ENCODE assay signal across 9 cellular contexts in the genomic region with DNA sequence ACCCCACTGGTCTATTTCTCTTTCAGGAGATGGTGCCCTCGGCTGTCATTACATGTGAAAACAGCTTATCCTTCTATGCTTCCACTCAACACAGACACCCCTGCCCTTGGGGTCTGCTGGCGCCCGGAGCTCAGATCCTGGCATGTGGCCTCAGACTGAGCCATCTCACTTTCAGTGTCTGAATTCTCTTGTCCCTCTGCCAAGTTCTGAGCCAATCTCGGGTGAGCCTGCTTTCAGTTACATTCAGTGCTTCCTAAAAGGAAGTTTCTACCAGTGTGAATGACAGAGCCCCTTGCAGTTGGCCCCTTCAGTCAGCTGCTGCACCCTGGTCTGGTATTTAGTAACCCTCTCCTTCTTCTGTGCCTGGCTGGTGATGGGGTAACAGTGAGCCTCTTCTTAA.
DNase-seq lines count a peak whose midpoint lies in the region; ATAC-seq, FAIRE-seq and TF ChIP-seq lines count a peak whose summit lies in the region.
"Had no signal": no experiment of that assay in that cellular context is flagged by ENCODE, and none has a peak within 500 bp of the region (broad histone marks: within the 10 kb centered on the region; RNA-seq: fewer than 3 reads in every experiment).

No MANE protein-coding gene starts in this region.

- FAIRE-seq in GM12891 (lab: Jason Lieb, UNC), result peak; percentile 48
- FAIRE-seq: K562 had no signal

- ATAC-seq in HG03457 (IDR thresholded peaks at IDR 0.05; ENCODE audit: unreplicated experiment), result no peak
- ATAC-seq: K562 had no signal

- DNase-seq in GM12891 (ENCODE audit: insufficient read length, low spot score) (no peak), NCI-H69 (lab: John Stamatoyannopoulos, UW) (peak; percentile 89), fibroblast of gingiva (ENCODE audit: low read depth) (peak; percentile 79), pons (ENCODE audit: low spot score) (peak; percentile 81), activated gamma-delta T cell treated with Interleukin-2 at 50 U/mL for 16 hours (no peak), mesenteric fat pad (ENCODE audit: low spot score) (no peak)
- no peak for DNase-seq in stimulated activated CD4-positive, alpha-beta T cell treated with anti-CD3 and anti-CD28 coated beads, Interleukin-4, amount 100 ng/mL, for 1 hour

- no peak for TF ChIP-seq POLR2A in GM12891 (IDR thresholded peaks at IDR 0.05; ENCODE audit: low read depth, low read length)

TF ChIP-seq in GM12891, 5 proteins besides CTCF, POLR2A, EP300 and RAD21:
- TF ChIP-seq PAX5 (IDR thresholded peaks at IDR 0.05; ENCODE audit: insufficient read depth, low read length, severe bottlenecking) (no peak), POU2F2 (IDR thresholded peaks at IDR 0.05; ENCODE audit: low read depth, low read length) (no peak), TAF1 (IDR thresholded peaks at IDR 0.05; ENCODE audit: low read depth, low read length) (no peak), SPI1 (IDR thresholded peaks at IDR 0.05; ENCODE audit: low read depth, low read length) (no peak), POLR2AphosphoS5 (IDR thresholded peaks at IDR 0.05; ENCODE audit: low read depth, low read length) (no peak)

Comparison
In these comparisons a context has a peak if more than half of its experiments do, and no peak if none do; other contexts are left out.
1. DNase-seq: peak in NCI-H69 (single experiment), fibroblast of gingiva (single experiment) and pons (single experiment); none in GM12891 (single experiment), activated gamma-delta T cell treated with Interleukin-2 at 50 U/mL for 16 hours (single experiment), mesenteric fat pad (single experiment) and stimulated activated CD4-positive, alpha-beta T cell treated with anti-CD3 and anti-CD28 coated beads, Interleukin-4, amount 100 ng/mL, for 1 hour (single experiment).